21 cellular contexts compared by ENCODE assay signal in the genomic region with DNA sequence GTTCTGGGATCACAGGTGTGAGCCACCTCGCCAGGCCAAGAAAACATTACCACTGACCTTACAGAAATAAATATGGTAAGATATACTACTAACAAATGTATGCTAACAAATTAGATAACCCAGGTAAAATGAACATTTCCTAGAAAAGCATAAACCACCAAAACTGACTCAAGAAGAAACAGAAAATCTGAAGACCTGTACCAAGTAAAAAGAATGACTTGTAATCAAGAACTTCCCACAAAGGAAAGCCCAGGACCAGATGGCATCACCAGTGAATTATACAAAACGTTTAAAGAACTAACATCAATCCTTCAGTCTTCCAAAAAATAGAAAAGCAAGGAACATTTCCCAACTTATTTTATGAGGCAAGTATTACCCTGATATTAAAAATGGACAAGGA.
"Had no signal": no experiment of that assay in that cellular context is flagged by ENCODE, and none has a peak within 500 bp of the region (broad histone marks: within the 10 kb centered on the region; RNA-seq: fewer than 3 reads in every experiment).

No MANE protein-coding gene starts in this region.

- H3K27ac ChIP-seq: brain microvascular endothelial cell, colonic mucosa, foreskin keratinocyte, hepatocyte, ovary, sigmoid colon, tibial artery had no signal

- H3K4me3 Mint-ChIP-seq: stimulated activated memory B cell treated with anti-CD40 and anti-IgM and Interleukin-4, amounts not matched to agents 10 μg/mL and 1 μg/mL and 100 μg/mL, for 72 hours; T-helper 2 cell treated with Interferon-gamma antibody and Interleukin-4, amounts not matched to agents 5 μg/mL and 100 μg/mL, for 36 hours had no signal

- FAIRE-seq: TTC549, urothelium cell line had no signal

- ATAC-seq: foreskin keratinocyte; mucosa of descending colon; naive thymus-derived CD4-positive, alpha-beta T cell; stimulated activated memory B cell treated with anti-CD40 and anti-IgM and Interleukin-4, amounts not matched to agents 10 μg/mL and 1 μg/mL and 100 μg/mL, for 72 hours had no signal

- H3K27me3 ChIP-seq: brain microvascular endothelial cell, colonic mucosa, foreskin keratinocyte, hepatocyte, ovary, sigmoid colon, tibial artery had no signal

- H2AFZ ChIP-seq: hepatocyte had no signal

- H3K4me1 ChIP-seq: colonic mucosa, foreskin keratinocyte had no signal

- DNase-seq: activated CD4-positive, alpha-beta T cell treated with anti-CD3 and anti-CD28 coated beads for 48 hours; activated gamma-delta T cell; aorta; brain microvascular endothelial cell; central memory CD4-positive, alpha-beta T cell; colonic mucosa; foreskin keratinocyte; mesenchymal stem cell; mucosa of descending colon; naive thymus-derived CD4-positive, alpha-beta T cell; ovary; sigmoid colon; SK-N-SH; stimulated activated CD4-positive, alpha-beta T cell treated with anti-CD3 and anti-CD28 coated beads, Interleukin-4, amount 100 ng/mL, for 24 hours; substantia nigra; tibial artery had no signal

- H3K4me3 ChIP-seq: colonic mucosa, hepatocyte, mucosa of descending colon, ovary, sigmoid colon, tibial artery had no signal

- H3K4me2 ChIP-seq: hepatocyte, SK-N-SH had no signal

- H3K9ac ChIP-seq: SK-N-SH had no signal

- H3K36me3 ChIP-seq: brain microvascular endothelial cell, colonic mucosa, ovary, sigmoid colon, tibial artery had no signal

- H3K9me3 ChIP-seq: colonic mucosa, ovary, sigmoid colon, tibial artery had no signal

- H3K27ac Mint-ChIP-seq: stimulated activated memory B cell treated with anti-CD40 and anti-IgM and Interleukin-4, amounts not matched to agents 10 μg/mL and 1 μg/mL and 100 μg/mL, for 72 hours; T-helper 2 cell treated with Interferon-gamma antibody and Interleukin-4, amounts not matched to agents 5 μg/mL and 100 μg/mL, for 36 hours had no signal

- H3K27me3 Mint-ChIP-seq: naive thymus-derived CD4-positive, alpha-beta T cell; stimulated activated memory B cell treated with anti-CD40 and anti-IgM and Interleukin-4, amounts not matched to agents 10 μg/mL and 1 μg/mL and 100 μg/mL, for 72 hours had no signal
